In genomic region chr17:37068266-37068665, GRCh38 we compare ENCODE assay signal across 19 cellular contexts.
DNase-seq lines count a peak whose midpoint lies in the region; ATAC-seq and TF ChIP-seq lines count a peak whose summit lies in the region.
"Had no signal": no experiment of that assay in that cellular context is flagged by ENCODE, and none has a peak within 500 bp of the region (broad histone marks: within the 10 kb centered on the region; RNA-seq: fewer than 3 reads in every experiment).

No MANE protein-coding gene starts in this region.

- no peak overlapping the region for H2AFZ ChIP-seq in fibroblast of lung (ENCODE audit: low read length)

- no peak overlapping the region for H3K27ac ChIP-seq in fibroblast of lung (ENCODE audit: insufficient read depth, low read length)
- H3K27ac ChIP-seq: ovary, WERI-Rb-1 had no signal

- H3K79me2 ChIP-seq in fibroblast of lung (ENCODE audit: control insufficient read depth, insufficient read depth, low read length) = no peaks in the 10 kb centered on the region

- H3K9me3 Mint-ChIP-seq in osteocyte (ENCODE audit: unreplicated experiment) = no peaks in the 10 kb centered on the region
- H3K9me3 Mint-ChIP-seq: CD4-positive, alpha-beta memory T cell; immature natural killer cell; type B pancreatic cell had no signal

- DNase-seq in left ventricle myocardium superior (no peak), left cardiac atrium (no peak), fibroblast of lung (ENCODE audit: low read depth in 2 of 2) (peak in 1 of 2 donors; percentile 67), myocyte (ENCODE audit: low read depth) (peak; percentile 98), NCI-H1092 treated with DMSO at 0.1 percent for 48 hours (lab: John Stamatoyannopoulos, UW) (no peak), NCI-H2171 treated with DMSO at 0.1 percent for 48 hours (lab: John Stamatoyannopoulos, UW) (no peak), MV-4-11 (lab: John Stamatoyannopoulos, UW) (no peak), osteocyte (ENCODE audit: extremely low spot score, unreplicated experiment) (no peak)
- DNase-seq: activated gamma-delta T cell treated with Interleukin-2 at 50 U/mL for 16 hours; aorta; CD4-positive, alpha-beta memory T cell; immature natural killer cell; midbrain; NCI-H748 treated with DMSO at 0.1 percent for 48 hours; stimulated activated naive CD4-positive, alpha-beta T cell; T-helper 1 cell; WERI-Rb-1 had no signal

- ATAC-seq in left ventricle myocardium superior (peak; percentile 34), left cardiac atrium (no peak)

- H3K4me2 ChIP-seq in fibroblast of lung (ENCODE audit: extremely low read depth, insufficient read depth, low read length) = peak overlapping the region; percentile 41

- peak overlapping the region in 1 of 4 experiments; percentile 28 for H3K4me3 ChIP-seq in fibroblast of lung (replicated peaks in 1 of 4; ENCODE audit: control extremely low read depth in 1 of 4, insufficient read depth in 1 of 4, low read depth in 3 of 4, low read length in 4 of 4)
- H3K4me3 ChIP-seq: ovary had no signal

- H3K36me3 ChIP-seq in fibroblast of lung (ENCODE audit: control insufficient read depth, insufficient read depth, low read length) = no peaks in the 10 kb centered on the region
- H3K36me3 ChIP-seq: ovary, WERI-Rb-1 had no signal

- peaks cover 2% of the 10 kb centered on the region for H3K4me1 Mint-ChIP-seq in osteocyte (ENCODE audit: unreplicated experiment)
- H3K4me1 Mint-ChIP-seq: CD4-positive, alpha-beta memory T cell; immature natural killer cell had no signal

- H3K4me1 ChIP-seq in fibroblast of lung (ENCODE audit: control insufficient read depth, extremely low read depth, insufficient read depth, low read length) = peaks cover 6% of the 10 kb centered on the region

- no peak overlapping the region for H3K4me3 Mint-ChIP-seq in osteocyte (ENCODE audit: unreplicated experiment)
- H3K4me3 Mint-ChIP-seq: CD4-positive, alpha-beta memory T cell; immature natural killer cell; type B pancreatic cell had no signal

- TF ChIP-seq CTCF in fibroblast of lung (conservative IDR thresholded peaks at IDR 0.05 in 1 of 2, IDR thresholded peaks at IDR 0.05 in 1 of 2; ENCODE audit: low read depth in 1 of 2, low read length in 2 of 2) (no peak), osteocyte (IDR thresholded peaks at IDR 0.05) (no peak)

- no peak overlapping the region for H3K27ac Mint-ChIP-seq in osteocyte (ENCODE audit: unreplicated experiment)
- H3K27ac Mint-ChIP-seq: CD4-positive, alpha-beta memory T cell; type B pancreatic cell had no signal

- H3K36me3 Mint-ChIP-seq in osteocyte (ENCODE audit: unreplicated experiment) = no peaks in the 10 kb centered on the region
- H3K36me3 Mint-ChIP-seq: CD4-positive, alpha-beta memory T cell; immature natural killer cell; type B pancreatic cell had no signal

- intact Hi-C loops in left ventricle myocardium superior (cut with micrococcal nuclease) = no loop called here
- intact Hi-C loops in left cardiac atrium (cut with DNase I) = no loop called here

- peaks cover 42% of the 10 kb centered on the region for H3K27me3 Mint-ChIP-seq in osteocyte (ENCODE audit: unreplicated experiment)

- no peak overlapping the region for H3K9ac ChIP-seq in fibroblast of lung (ENCODE audit: insufficient read depth, low read length)

- no peaks in the 10 kb centered on the region for H4K20me1 ChIP-seq in fibroblast of lung (ENCODE audit: control insufficient read depth, extremely low read depth, insufficient read depth, low read length)

- no peaks in the 10 kb centered on the region for H3K9me3 ChIP-seq in fibroblast of lung (ENCODE audit: control insufficient read depth, insufficient read depth, low read depth, low read length)
- H3K9me3 ChIP-seq: ovary had no signal

- peaks cover 11% of the 10 kb centered on the region for H3K27me3 ChIP-seq in fibroblast of lung (ENCODE audit: control insufficient read depth, insufficient read depth, low read length)
- H3K27me3 ChIP-seq: ovary had no signal
